8 cellular contexts compared by ENCODE assay signal in genomic region chr16:57994778-57995177, GRCh38. TPM values are rescaled to one million over a fixed set of nuclear protein-coding genes. Genes with fewer than 3 reads are reported as not detected.
DNase-seq lines count a peak whose midpoint lies in the region; ATAC-seq and TF ChIP-seq lines count a peak whose summit lies in the region.

No MANE protein-coding gene starts in this region.

- H3K4me3 ChIP-seq in astrocyte of the cerebellum (ENCODE audit: low read depth, low read length) (no peak overlapping the region), right lobe of liver (no peak overlapping the region)

- 15% methylated on average over 2 of the region's 4 CpGs for WGBS in right lobe of liver (ENCODE audit: insufficient coverage, low coverage, low lambda C conversion rate, missing lambda C conversion rate)

- peak; percentile 32 to 36 for DNase-seq in stimulated activated CD4-positive, alpha-beta T cell treated with anti-CD3 and anti-CD28 coated beads, Interleukin-2, amount 100 ng/mL, for 48 hours
- no peak for DNase-seq in stimulated activated CD4-positive, alpha-beta T cell treated with anti-CD3 and anti-CD28 coated beads, Interleukin-1b, Interleukin-23, amount 100 ng/mL, for 48 hours
- DNase-seq in RPMI8226: peak; percentile 83
- no peak for DNase-seq in astrocyte of the cerebellum (ENCODE audit: low read depth)
- DNase-seq in right lobe of liver: peak; percentile 57 to 72 (median 60)
- no peak for DNase-seq in NCI-H1092 (lab: John Stamatoyannopoulos, UW)

- no peaks in the 10 kb centered on the region for H3K27me3 ChIP-seq in right lobe of liver

- TF ChIP-seq CTCF in astrocyte of the cerebellum (IDR thresholded peaks at IDR 0.05; ENCODE audit: low read depth, low read length, missing control alignments) (peak; percentile 50), right lobe of liver (IDR thresholded peaks at IDR 0.05) (peak in 3 of 4 donors; percentile 23 to 35 (median 27))

- in situ Hi-C loops in astrocyte of the cerebellum (cut with HindIII; ENCODE audit: low sequenced_read_pairs): loop anchor here (25.0 kb wide), 1 partner anchor 207 kb away; no protein-coding TSS in a partner anchor

- intact Hi-C loops in right lobe of liver (cut with DNase I): loop anchor here (5.0 kb wide), 2 partner anchors 87 to 92 kb away; no protein-coding TSS in a partner anchor

- TF ChIP-seq POLR2A in right lobe of liver (IDR thresholded peaks at IDR 0.05): no peak

- H3K36me3 ChIP-seq in right lobe of liver: peaks cover 0 to 17% (median 0%) of the 10 kb centered on the region in 4 donors

- peak; percentile 45 for ATAC-seq in HG03196 (IDR thresholded peaks at IDR 0.05; ENCODE audit: unreplicated experiment)
- peak; percentile 46 to 70 (median 58) for ATAC-seq in right lobe of liver
- ATAC-seq in HG02970 (IDR thresholded peaks at IDR 0.05; ENCODE audit: low FRiP score, unreplicated experiment): no peak

- no peaks in the 10 kb centered on the region for H3K9me3 ChIP-seq in right lobe of liver

- no peak overlapping the region for H3K27ac ChIP-seq in right lobe of liver

- H3K4me1 ChIP-seq in right lobe of liver: peaks cover 0 to 7% (median 0%) of the 10 kb centered on the region in 4 donors

RNA-seq across cellular contexts. Expression of gene ZNF319, which starts 5.7 kb away (rescaled TPM):
- 1 to 10 TPM; 2.5 to 4.9 (median 3.4) TPM for total RNA-seq in right lobe of liver

RNA-seq across cellular contexts. Expression of gene USB1, which starts 6.4 kb away (rescaled TPM):
- 10 to 100 TPM; 20.6 to 63.3 (median 25.9) TPM for total RNA-seq in right lobe of liver

RNA-seq across cellular contexts. Expression of gene CNGB1, which starts 23.9 kb away (rescaled TPM):
- not detected for total RNA-seq in right lobe of liver

RNA-seq across cellular contexts. Expression of gene MMP15, which starts 30.8 kb away (rescaled TPM):
- 10 to 100 TPM; 22.3 to 76.0 (median 35.2) TPM for total RNA-seq in right lobe of liver

Comparison
In these comparisons a context has a peak if more than half of its experiments do, and no peak if none do; other contexts are left out.
1. DNase-seq: peak in stimulated activated CD4-positive, alpha-beta T cell treated with anti-CD3 and anti-CD28 coated beads, Interleukin-2, amount 100 ng/mL, for 48 hours (2 of 2), RPMI8226 (single experiment) and right lobe of liver (3 of 3); none in stimulated activated CD4-positive, alpha-beta T cell treated with anti-CD3 and anti-CD28 coated beads, Interleukin-1b, Interleukin-23, amount 100 ng/mL, for 48 hours (single experiment), astrocyte of the cerebellum (single experiment) and NCI-H1092 (single experiment).